1 cellular context compared by ENCODE assay signal in genomic region chr22:22431271-22432220, GRCh38.
TF ChIP-seq lines count a peak whose summit lies in the region.

No MANE protein-coding gene starts in this region.

TF ChIP-seq in K562, 482 proteins besides CTCF, POLR2A, EP300 and RAD21 (continued from another document and continues in another):
- TF ChIP-seq MLX (CRISPR knock-in tag; conservative IDR thresholded peaks at IDR 0.05): peak; percentile 80 to 89; a peak in 2 of 4 replicates
- no peak for TF ChIP-seq POLR3A (IDR thresholded peaks at IDR 0.05; ENCODE audit: borderline replicate concordance, extremely low read depth, insufficient read depth, insufficient read length)
- no peak for TF ChIP-seq TAF1 (IDR thresholded peaks at IDR 0.05; ENCODE audit: control insufficient read depth, extremely low read depth, insufficient read depth, low read length, severe bottlenecking)
- TF ChIP-seq PURB (CRISPR knock-in tag; IDR thresholded peaks at IDR 0.05; ENCODE audit: low read depth): no peak
- TF ChIP-seq HES1 (IDR thresholded peaks at IDR 0.05; ENCODE audit: low read depth): no peak
- no peak for TF ChIP-seq NFXL1 (CRISPR knock-in tag; IDR thresholded peaks at IDR 0.05)
- TF ChIP-seq ZNF311 (CRISPR knock-in tag; IDR thresholded peaks at IDR 0.05): no peak
- TF ChIP-seq CREM (IDR thresholded peaks at IDR 0.05; ENCODE audit: low read depth): peak; percentile 29; the same call in 1 of the 2 replicates
- peak; percentile 54; the same call in 1 of the 2 replicates for TF ChIP-seq ZNF143 (CRISPR knock-in tag; IDR thresholded peaks at IDR 0.05)
- peak; percentile 41; the same call in 1 of the 2 replicates for TF ChIP-seq ZNF583 (CRISPR knock-in tag; IDR thresholded peaks at IDR 0.05)
- TF ChIP-seq THRA (IDR thresholded peaks at IDR 0.05): no peak
- TF ChIP-seq HIVEP1 (CRISPR knock-in tag; IDR thresholded peaks at IDR 0.05): peak; percentile 65; the same call in 1 of the 2 replicates
- peak in 1 of 3 experiments; percentile 59 for TF ChIP-seq YY1 (IDR thresholded peaks at IDR 0.05; ENCODE audit: borderline replicate concordance in 1 of 3, control insufficient read depth in 1 of 3, extremely low read depth in 1 of 3, insufficient read depth in 3 of 3, insufficient read length in 1 of 3, insufficient replicate concordance in 2 of 3, low read depth in 1 of 3, low read length in 2 of 3)
- TF ChIP-seq EZH2 (IDR thresholded peaks at IDR 0.05; ENCODE audit: borderline replicate concordance, low read depth, low read length): no peak
- TF ChIP-seq RBM14 (IDR thresholded peaks at IDR 0.05; ENCODE audit: borderline replicate concordance, insufficient read depth, low read depth, low read length): no peak
- TF ChIP-seq FOS (IDR thresholded peaks at IDR 0.05; ENCODE audit: extremely low read depth, insufficient read length): no peak
- TF ChIP-seq ATF1 (CRISPR knock-in tag; IDR thresholded peaks at IDR 0.05): no peak
- TF ChIP-seq ATF1 (tag; IDR thresholded peaks at IDR 0.05): 0 out of 2 replicates have a peak, but pooled peaks have one; percentile 26
- TF ChIP-seq RCOR1 (IDR thresholded peaks at IDR 0.05; ENCODE audit: borderline replicate concordance in 1 of 2, low read depth in 2 of 2, low read length in 2 of 2): no peak
- no peak for TF ChIP-seq STAT5B (CRISPR knock-in tag; IDR thresholded peaks at IDR 0.05)
- no peak for TF ChIP-seq GTF2B (IDR thresholded peaks at IDR 0.05; ENCODE audit: extremely low read depth, insufficient read length)
- TF ChIP-seq CREB3L1 (IDR thresholded peaks at IDR 0.05; ENCODE audit: borderline replicate concordance, low read depth): no peak
- no peak for TF ChIP-seq HSF4 (CRISPR knock-in tag; IDR thresholded peaks at IDR 0.05; ENCODE audit: borderline replicate concordance)
- TF ChIP-seq E2F1 (CRISPR knock-in tag; IDR thresholded peaks at IDR 0.05): no peak
- no peak for TF ChIP-seq CEBPZ (IDR thresholded peaks at IDR 0.05; ENCODE audit: borderline replicate concordance, low read depth, low read length)
- peak; percentile 84; the same call in 1 of the 2 replicates for TF ChIP-seq FOXK1 (CRISPR knock-in tag; IDR thresholded peaks at IDR 0.05; ENCODE audit: borderline replicate concordance)
- TF ChIP-seq MLLT1 (IDR thresholded peaks at IDR 0.05): no peak
- TF ChIP-seq HMG20A (CRISPR knock-in tag; conservative IDR thresholded peaks at IDR 0.05): no peak
- TF ChIP-seq ZNF175 (CRISPR knock-in tag; IDR thresholded peaks at IDR 0.05; ENCODE audit: low read depth): no peak
- TF ChIP-seq BCOR (IDR thresholded peaks at IDR 0.05): no peak
- TF ChIP-seq WHSC1 (IDR thresholded peaks at IDR 0.05; ENCODE audit: low read length): peak; percentile 63
- no peak for TF ChIP-seq ZNF282 (CRISPR knock-in tag; IDR thresholded peaks at IDR 0.05)
- no peak for TF ChIP-seq ZNF354B (CRISPR knock-in tag; IDR thresholded peaks at IDR 0.05)
- TF ChIP-seq ZNF347 (CRISPR knock-in tag; IDR thresholded peaks at IDR 0.05; ENCODE audit: low read depth): no peak; the same call in 1 of the 2 replicates
- TF ChIP-seq NFE2 (IDR thresholded peaks at IDR 0.05; ENCODE audit: low read depth): no peak
- TF ChIP-seq ZBTB8A (IDR thresholded peaks at IDR 0.05; ENCODE audit: partially characterized antibody): no peak
- no peak for TF ChIP-seq BACH1 (tag; IDR thresholded peaks at IDR 0.05)
- no peak; the same call in 1 of the 2 replicates for TF ChIP-seq ZNF384 (IDR thresholded peaks at IDR 0.05; ENCODE audit: low read depth, low read length)
- TF ChIP-seq ZHX1 (conservative IDR thresholded peaks at IDR 0.05; ENCODE audit: low read length): 0 out of 2 replicates have a peak, but pooled peaks have one; percentile 32
- 0 out of 2 replicates have a peak, but pooled peaks have one; percentile 37 for TF ChIP-seq GABPB1 (CRISPR knock-in tag; IDR thresholded peaks at IDR 0.05)
- 0 out of 2 replicates have a peak, but pooled peaks have one; percentile 32 for TF ChIP-seq ZBED1 (IDR thresholded peaks at IDR 0.05)
- TF ChIP-seq PRMT5 (CRISPR knock-in tag; IDR thresholded peaks at IDR 0.05): no peak
- no peak for TF ChIP-seq ZNF408 (CRISPR knock-in tag; IDR thresholded peaks at IDR 0.05; ENCODE audit: low read depth)
- no peak for TF ChIP-seq RBM25 (IDR thresholded peaks at IDR 0.05; ENCODE audit: low read depth, low read length, severe bottlenecking)
- TF ChIP-seq SMAD1 (IDR thresholded peaks at IDR 0.05; ENCODE audit: low read depth, low read length, partially characterized antibody): no peak
- no peak for TF ChIP-seq TOE1 (IDR thresholded peaks at IDR 0.05; ENCODE audit: borderline replicate concordance)
- TF ChIP-seq TOE1 (CRISPR knock-in tag; IDR thresholded peaks at IDR 0.05; ENCODE audit: borderline replicate concordance, low read depth): no peak
- TF ChIP-seq RFX5 (IDR thresholded peaks at IDR 0.05; ENCODE audit: low read depth, low read length): no peak
